In genomic region chr9:129176786-129177442, GRCh38 we compare ENCODE assay signal across 8 cellular contexts. TPM values are rescaled to one million over a fixed set of nuclear protein-coding genes. Genes with fewer than 3 reads are reported as not detected.
DNase-seq lines count a peak whose midpoint lies in the region; ATAC-seq and TF ChIP-seq lines count a peak whose summit lies in the region.

No MANE protein-coding gene starts in this region.

- H3K4me1 ChIP-seq in DOHH2 (ENCODE audit: control insufficient read depth, low read length) (peaks cover 43% of the 10 kb centered on the region), KMS-11 (ENCODE audit: low read depth, poor library complexity, severe bottlenecking) (peaks cover 14% of the 10 kb centered on the region)

- DNase-seq in left ventricle myocardium superior (peak; percentile 66), sciatic nerve (ENCODE audit: low spot score) (peak; percentile 75), DMS79 (lab: John Stamatoyannopoulos, UW) (no peak), GOT3 (lab: John Stamatoyannopoulos, UW) (no peak)

- H4K20me1 ChIP-seq in DOHH2 (ENCODE audit: control insufficient read depth, insufficient read depth, low read depth, low read length) = 0 out of 2 replicates have a peak, but pooled peaks cover 2% of the 10 kb centered on the region
- no peaks in the 10 kb centered on the region for H4K20me1 ChIP-seq in KMS-11 (ENCODE audit: insufficient read depth)

- no peak overlapping the region for H2AFZ ChIP-seq in KMS-11 (ENCODE audit: low read depth)

- peaks cover 8% of the 10 kb centered on the region for H3K4me1 Mint-ChIP-seq in activated naive CD8-positive, alpha-beta T cell (ENCODE audit: low read depth)

- H3F3A ChIP-seq in DOHH2 (ENCODE audit: control insufficient read depth, insufficient read depth) = peaks cover 7% of the 10 kb centered on the region; the same call in 1 of the 2 replicates

- H3K79me2 ChIP-seq in DOHH2 (ENCODE audit: control insufficient read depth, low read length) = no peaks in the 10 kb centered on the region
- H3K79me2 ChIP-seq in KMS-11 (ENCODE audit: insufficient read depth, low read depth) = peaks cover 12% of the 10 kb centered on the region

- no peaks in the 10 kb centered on the region for H3K36me3 Mint-ChIP-seq in activated naive CD8-positive, alpha-beta T cell

- ATAC-seq in left ventricle myocardium superior (no peak), sciatic nerve (no peak), HG03432 (IDR thresholded peaks at IDR 0.05; ENCODE audit: unreplicated experiment) (no peak)

- intact Hi-C loops in left ventricle myocardium superior (cut with micrococcal nuclease) (no loop called here), sciatic nerve (cut with DNase I) (loop anchor here (5.0 to 10.0 kb wide), 3 partner anchors 158 to 310 kb away; no protein-coding TSS in a partner anchor)

- no peaks in the 10 kb centered on the region for H3K9me3 Mint-ChIP-seq in activated naive CD8-positive, alpha-beta T cell (ENCODE audit: low read depth)

- peaks cover 77% of the 10 kb centered on the region for H3K27me3 ChIP-seq in DOHH2 (ENCODE audit: control insufficient read depth, low read length)
- no peaks in the 10 kb centered on the region for H3K27me3 ChIP-seq in KMS-11 (ENCODE audit: insufficient read depth, low read depth)

- peak overlapping the region; percentile 89 for H3K4me3 Mint-ChIP-seq in activated naive CD8-positive, alpha-beta T cell

- no peaks in the 10 kb centered on the region for H3K9me3 ChIP-seq in DOHH2 (ENCODE audit: control insufficient read depth, insufficient read depth, low read length)

- H3K27ac ChIP-seq in DOHH2 (ENCODE audit: low read depth, low read length) (no peak overlapping the region), KMS-11 (peak overlapping the region; percentile 48)

- H3K4me3 ChIP-seq in DOHH2 (ENCODE audit: low read length) = peak overlapping the region; percentile 47
- no peak overlapping the region for H3K4me3 ChIP-seq in KMS-11 (IDR thresholded peaks at IDR 0.05; ENCODE audit: insufficient read depth, low read depth, low read length)

- no peaks in the 10 kb centered on the region for H3K27me3 Mint-ChIP-seq in activated naive CD8-positive, alpha-beta T cell

- H3K9me2 ChIP-seq in DOHH2 (replicated peaks; ENCODE audit: control insufficient read depth, low read length) = no peaks in the 10 kb centered on the region

- peak overlapping the region; percentile 99 for H3K4me2 ChIP-seq in DOHH2 (ENCODE audit: low read length)
- peak overlapping the region; percentile 77 for H3K4me2 ChIP-seq in KMS-11

- no peaks in the 10 kb centered on the region for H3K36me3 ChIP-seq in DOHH2 (ENCODE audit: control insufficient read depth, low read length)
- no peaks in the 10 kb centered on the region for H3K36me3 ChIP-seq in KMS-11 (ENCODE audit: insufficient read depth)

- H3K27ac Mint-ChIP-seq in activated naive CD8-positive, alpha-beta T cell = no peak overlapping the region

- H3K9ac ChIP-seq in KMS-11 = peak overlapping the region; percentile 66

- TF ChIP-seq CTCF in DOHH2 (IDR thresholded peaks at IDR 0.05; ENCODE audit: low read depth, low read length, poor library complexity, severe bottlenecking) (no peak), KMS-11 (conservative IDR thresholded peaks at IDR 0.05; ENCODE audit: low read depth, low read length) (no peak)

RNA-seq across cellular contexts. Expression of gene IER5L, which starts 1.1 kb away (rescaled TPM):
- total RNA-seq in left ventricle myocardium superior (3.5 TPM), sciatic nerve (39.3 TPM)

Comparison
In these comparisons a context has a peak if more than half of its experiments do, and no peak if none do; other contexts are left out.
1. DNase-seq: peak in left ventricle myocardium superior (single experiment) and sciatic nerve (single experiment); none in DMS79 (single experiment) and GOT3 (single experiment).